ENCODE assay signal across 1 cellular context in genomic region chr4:4858527-4858926, GRCh38.
TF ChIP-seq lines count a peak whose summit lies in the region.

No MANE protein-coding gene starts in this region.

TF ChIP-seq in HepG2, 621 proteins besides CTCF, POLR2A, EP300 and RAD21 (continued from another document):
- TF ChIP-seq ZNF280D (CRISPR knock-in tag; IDR thresholded peaks at IDR 0.05), result no peak
